15 cellular contexts compared by ENCODE assay signal in the genomic region with DNA sequence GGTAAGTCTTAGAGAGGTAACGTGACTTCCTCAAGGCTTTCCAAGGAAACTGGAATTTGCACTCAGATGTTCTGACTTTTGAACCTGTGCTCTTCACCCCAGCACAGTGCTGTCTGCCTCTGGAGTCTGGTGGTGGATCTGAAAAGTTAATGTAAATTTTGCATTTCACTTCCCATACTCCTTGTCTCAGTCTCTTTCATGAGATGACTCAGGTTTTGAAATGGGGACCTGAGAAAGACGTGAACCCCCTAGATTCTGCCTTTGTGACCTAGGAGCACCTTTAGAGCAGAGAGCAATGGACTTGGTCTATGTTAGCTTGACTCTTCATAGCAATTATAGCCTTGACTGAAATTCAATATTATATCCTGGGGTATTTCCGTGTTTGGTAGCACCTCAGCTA.
A peak's percentile ranks its signal among the peaks of the same experiment; 100 is the strongest.
DNase-seq lines count a peak whose midpoint lies in the region; ATAC-seq and TF ChIP-seq lines count a peak whose summit lies in the region.
"Had no signal": no experiment of that assay in that cellular context is flagged by ENCODE, and none has a peak within 500 bp of the region (broad histone marks: within the 10 kb centered on the region; RNA-seq: fewer than 3 reads in every experiment).

No MANE protein-coding gene starts in this region.

- no peaks in the 10 kb centered on the region for H4K20me1 ChIP-seq in OCI-LY7 (ENCODE audit: insufficient read depth, low read length)

- H3K27ac ChIP-seq in right lobe of liver (no peak overlapping the region), OCI-LY7 (ENCODE audit: low read depth, low read length, poor library complexity, severe bottlenecking) (no peak overlapping the region)

- ATAC-seq in GM18861 (IDR thresholded peaks at IDR 0.05; ENCODE audit: unreplicated experiment) (peak; percentile 65), GM21515 (IDR thresholded peaks at IDR 0.05; ENCODE audit: unreplicated experiment) (peak; percentile 94), HG03025 (IDR thresholded peaks at IDR 0.05; ENCODE audit: low FRiP score, unreplicated experiment) (peak; percentile 94), activated B cell treated with CpG ODN at 0.5 μM for 24 hours (ENCODE audit: low read depth) (peak; percentile 64), right lobe of liver (no peak)
- ATAC-seq: esophagus mucosa had no signal

- H3K9me3 ChIP-seq in right lobe of liver (no peaks in the 10 kb centered on the region), OCI-LY7 (ENCODE audit: low read length) (no peaks in the 10 kb centered on the region)

- H3K36me3 ChIP-seq in right lobe of liver (no peaks in the 10 kb centered on the region), OCI-LY7 (ENCODE audit: insufficient read depth, low read length) (no peaks in the 10 kb centered on the region)

- BruUV-seq in OCI-LY7 (replicated peaks; lab: Mats Ljungman, UMichigan): no TSS peak

- H3K9me3 Mint-ChIP-seq in activated B cell treated with CpG ODN at 0.5 μM for 24 hours: no peaks in the 10 kb centered on the region
- H3K9me3 Mint-ChIP-seq: activated naive CD8-positive, alpha-beta T cell treated with anti-CD3 and anti-CD28 coated beads for 36 hours had no signal

- TF ChIP-seq POLR2A in right lobe of liver (IDR thresholded peaks at IDR 0.05): no peak

- no peak overlapping the region for H2AFZ ChIP-seq in OCI-LY7 (ENCODE audit: low read length)

- no peaks in the 10 kb centered on the region for H3K27me3 ChIP-seq in right lobe of liver

- no peak overlapping the region for H3K4me2 ChIP-seq in OCI-LY7 (ENCODE audit: low read length)

- no peaks in the 10 kb centered on the region for H3K36me3 Mint-ChIP-seq in activated B cell treated with CpG ODN at 0.5 μM for 24 hours (ENCODE audit: low read depth)
- H3K36me3 Mint-ChIP-seq: activated naive CD8-positive, alpha-beta T cell treated with anti-CD3 and anti-CD28 coated beads for 36 hours; CD14-positive monocyte had no signal

- H3K4me3 ChIP-seq in right lobe of liver: no peak overlapping the region
- H3K4me3 ChIP-seq in OCI-LY7 (ENCODE audit: low read depth, low read length, poor library complexity, severe bottlenecking): no peak overlapping the region

- H3K4me3 Mint-ChIP-seq in activated B cell treated with CpG ODN at 0.5 μM for 24 hours: no peak overlapping the region
- H3K4me3 Mint-ChIP-seq: activated naive CD8-positive, alpha-beta T cell treated with anti-CD3 and anti-CD28 coated beads for 36 hours; CD14-positive monocyte had no signal

- TF ChIP-seq CTCF in activated B cell treated with CpG ODN at 0.5 μM for 24 hours (IDR thresholded peaks at IDR 0.05) (no peak), right lobe of liver (IDR thresholded peaks at IDR 0.05) (no peak), OCI-LY7 (conservative IDR thresholded peaks at IDR 0.05; ENCODE audit: low read length) (no peak)

- POLR2A ChIA-PET in activated B cell treated with CpG ODN at 0.5 μM for 24 hours (lab: Charles Lee): no interaction called here
- POLR2A ChIA-PET in OCI-LY7 (lab: Charles Lee): no interaction called here

- intact Hi-C loops in activated B cell treated with CpG ODN at 0.5 μM for 24 hours (cut with micrococcal nuclease) (loop anchor here (2.0 kb wide), 1 partner anchor 29 kb away; no protein-coding TSS in a partner anchor), right lobe of liver (cut with DNase I) (no loop called here), OCI-LY7 (cut with micrococcal nuclease; ENCODE audit: unreplicated experiment) (no loop called here)

- no peak overlapping the region for H3K27ac Mint-ChIP-seq in activated B cell treated with CpG ODN at 0.5 μM for 24 hours
- H3K27ac Mint-ChIP-seq: activated naive CD8-positive, alpha-beta T cell treated with anti-CD3 and anti-CD28 coated beads for 36 hours had no signal

- DNase-seq in activated B cell treated with CpG ODN at 0.5 μM for 24 hours: no peak
- no peak for DNase-seq in right lobe of liver
- DNase-seq in NCI-H1694 (lab: John Stamatoyannopoulos, UW): no peak
- DNase-seq in OCI-LY7 (ENCODE audit: low spot score): no peak
- DNase-seq in SHP77 (lab: John Stamatoyannopoulos, UW): no peak
- DNase-seq: activated naive CD8-positive, alpha-beta T cell treated with anti-CD3 and anti-CD28 coated beads for 36 hours; mammary epithelial cell; NCI-H446; occipital lobe; stimulated activated CD8-positive, alpha-beta memory T cell treated with anti-CD3 and anti-CD28 coated beads, Interleukin-4, amount 100 ng/mL, for 48 hours had no signal

- H3K27me3 Mint-ChIP-seq in activated B cell treated with CpG ODN at 0.5 μM for 24 hours: peaks cover 4% of the 10 kb centered on the region

- H3K4me1 Mint-ChIP-seq in activated B cell treated with CpG ODN at 0.5 μM for 24 hours: peaks cover 2% of the 10 kb centered on the region
- H3K4me1 Mint-ChIP-seq: activated naive CD8-positive, alpha-beta T cell treated with anti-CD3 and anti-CD28 coated beads for 36 hours; CD14-positive monocyte had no signal

- H3K4me1 ChIP-seq in right lobe of liver (no peaks in the 10 kb centered on the region), OCI-LY7 (ENCODE audit: insufficient read depth, low read length, poor library complexity, severe bottlenecking) (no peaks in the 10 kb centered on the region)

- H3K9me2 ChIP-seq in OCI-LY7 (ENCODE audit: insufficient read depth, low read length): no peaks in the 10 kb centered on the region

- H3K79me2 ChIP-seq in OCI-LY7 (ENCODE audit: insufficient read depth, low read depth, low read length): no peaks in the 10 kb centered on the region

- CTCF ChIA-PET in activated B cell treated with CpG ODN at 0.5 μM for 24 hours (lab: Charles Lee) (no interaction called here), OCI-LY7 (lab: Charles Lee; ENCODE audit: unreplicated experiment) (no interaction called here)

- WGBS in right lobe of liver (ENCODE audit: insufficient coverage, low coverage, low lambda C conversion rate, missing lambda C conversion rate): 44% methylated on average over 3 of the region's 3 CpGs

Comparison
In these comparisons a context has a peak if more than half of its experiments do, and no peak if none do; other contexts are left out.
1. ATAC-seq: peak in GM18861 (single experiment), GM21515 (single experiment), HG03025 (single experiment) and activated B cell treated with CpG ODN at 0.5 μM for 24 hours (single experiment); none in right lobe of liver (0 of 4).